Comparison of ENCODE assay signal across 32 cellular contexts in genomic region chr5:56961746-56962145, GRCh38.
"Had no signal": no experiment of that assay in that cellular context is flagged by ENCODE, and none has a peak within 500 bp of the region (broad histone marks: within the 10 kb centered on the region; RNA-seq: fewer than 3 reads in every experiment).

No MANE protein-coding gene starts in this region.

- H3K4me3 Mint-ChIP-seq: activated CD4-positive, alpha-beta memory T cell treated with anti-CD3 and anti-CD28 coated beads for 36 hours; activated CD4-positive, alpha-beta T cell treated with anti-CD3 and anti-CD28 coated beads for 36 hours; activated naive CD4-positive, alpha-beta T cell treated with anti-CD3 and anti-CD28 coated beads, Interleukin-2, amount 10 ng/mL, durations not matched to agents 7 days and 5 days; activated naive CD8-positive, alpha-beta T cell; activated naive CD8-positive, alpha-beta T cell treated with anti-CD3 and anti-CD28 coated beads, Interleukin-2, amount 50 U/mL, for 24 hours; brain; T-helper 1 cell treated with Interleukin-12 subunit alpha and Interleukin-12 subunit beta and Interleukin-4 antibody, amounts not matched to agents 30 μg/mL and 1 μg/mL, for 36 hours; T-helper 2 cell treated with Interferon-gamma antibody and Interleukin-4, amounts not matched to agents 5 μg/mL and 100 μg/mL, for 36 hours; WTC11 had no signal

- H3K27me3 ChIP-seq: Peyer's patch had no signal

- H3K27ac Mint-ChIP-seq: activated CD4-positive, alpha-beta memory T cell treated with anti-CD3 and anti-CD28 coated beads for 36 hours; activated CD4-positive, alpha-beta T cell treated with anti-CD3 and anti-CD28 coated beads for 36 hours; activated naive CD4-positive, alpha-beta T cell treated with anti-CD3 and anti-CD28 coated beads, Interleukin-2, amount 10 ng/mL, durations not matched to agents 7 days and 5 days; activated naive CD8-positive, alpha-beta T cell; activated naive CD8-positive, alpha-beta T cell treated with anti-CD3 and anti-CD28 coated beads, Interleukin-2, amount 50 U/mL, for 24 hours; brain; T-helper 1 cell treated with Interleukin-12 subunit alpha and Interleukin-12 subunit beta and Interleukin-4 antibody, amounts not matched to agents 30 μg/mL and 1 μg/mL, for 36 hours; T-helper 2 cell treated with Interferon-gamma antibody and Interleukin-4, amounts not matched to agents 5 μg/mL and 100 μg/mL, for 36 hours; WTC11 had no signal

- H3K4me1 ChIP-seq: SJSA1 had no signal

- H3K9me3 ChIP-seq: MG63, Peyer's patch, SJSA1, SK-N-SH had no signal

- H3K36me3 ChIP-seq: MG63, Peyer's patch, SJSA1 had no signal

- H3K27ac ChIP-seq: Peyer's patch, SJSA1 had no signal

- H3K4me1 Mint-ChIP-seq: activated CD4-positive, alpha-beta T cell treated with anti-CD3 and anti-CD28 coated beads for 36 hours; activated naive CD4-positive, alpha-beta T cell treated with anti-CD3 and anti-CD28 coated beads, Interleukin-2, amount 10 ng/mL, durations not matched to agents 7 days and 5 days; activated naive CD8-positive, alpha-beta T cell treated with anti-CD3 and anti-CD28 coated beads, Interleukin-2, amount 50 U/mL, for 24 hours; brain had no signal

- DNase-seq: activated CD4-positive, alpha-beta memory T cell treated with anti-CD3 and anti-CD28 coated beads for 36 hours; activated CD4-positive, alpha-beta T cell treated with anti-CD3 and anti-CD28 coated beads for 36 hours; activated CD4-positive, alpha-beta T cell treated with anti-CD3 and anti-CD28 coated beads, Interleukin-2, amount 50 U/mL, for 1 hour; activated CD8-positive, alpha-beta memory T cell treated with anti-CD3 and anti-CD28 coated beads, Interleukin-2, amount 50 U/mL, for 48 hours; activated effector memory CD4-positive, alpha-beta T cell treated with Interleukin-2 at 50 U/mL for 16 hours; activated naive CD4-positive, alpha-beta T cell treated with anti-CD3 and anti-CD28 coated beads, Interleukin-2, amount 10 ng/mL, durations not matched to agents 7 days and 5 days; activated naive CD8-positive, alpha-beta T cell treated with anti-CD3 and anti-CD28 coated beads, Interleukin-2, amount 50 U/mL, for 24 hours; activated T-cell treated with anti-CD3 and anti-CD28 coated beads, Interleukin-2, amount 50 U/mL, for 48 hours; anterior cingulate cortex; MG63; NCI-H1048; NCI-H1105 treated with DMSO at 0.1 percent for 48 hours; NCI-H1436; NCI-H1694; NCI-H1930; NCI-H2081 treated with DMSO at 0.1 percent for 48 hours; NCI-H446 treated with DMSO at 0.1 percent for 48 hours; NCI-H524; NCI-H748 treated with DMSO at 0.1 percent for 48 hours; NK-92 treated with Interleukin-12 subunit alpha and Interleukin-12 subunit beta, amount 100 ng/mL, for 24 hours; PC-3; Peyer's patch; RPMI8226; SHP77 treated with DMSO at 0.1 percent for 48 hours had no signal

- H3K9me3 Mint-ChIP-seq: activated CD4-positive, alpha-beta memory T cell treated with anti-CD3 and anti-CD28 coated beads for 36 hours; activated naive CD4-positive, alpha-beta T cell treated with anti-CD3 and anti-CD28 coated beads, Interleukin-2, amount 10 ng/mL, durations not matched to agents 7 days and 5 days; activated naive CD8-positive, alpha-beta T cell treated with anti-CD3 and anti-CD28 coated beads, Interleukin-2, amount 50 U/mL, for 24 hours; brain; T-helper 1 cell treated with Interleukin-12 subunit alpha and Interleukin-12 subunit beta and Interleukin-4 antibody, amounts not matched to agents 30 μg/mL and 1 μg/mL, for 36 hours; T-helper 2 cell treated with Interferon-gamma antibody and Interleukin-4, amounts not matched to agents 5 μg/mL and 100 μg/mL, for 36 hours; WTC11 had no signal

- H3K4me3 ChIP-seq: K562, MG63, Peyer's patch, SJSA1 had no signal

- H3K36me3 Mint-ChIP-seq: activated CD4-positive, alpha-beta memory T cell treated with anti-CD3 and anti-CD28 coated beads for 36 hours; activated naive CD4-positive, alpha-beta T cell treated with anti-CD3 and anti-CD28 coated beads, Interleukin-2, amount 10 ng/mL, durations not matched to agents 7 days and 5 days; activated naive CD8-positive, alpha-beta T cell; brain; WTC11 had no signal
